8 cellular contexts compared by ENCODE assay signal in genomic region chr2:130823886-130824491, GRCh38. TPM values are rescaled to one million over a fixed set of nuclear protein-coding genes. Genes with fewer than 3 reads are reported as not detected.
DNase-seq lines count a peak whose midpoint lies in the region; ATAC-seq, FAIRE-seq and TF ChIP-seq lines count a peak whose summit lies in the region.

No MANE protein-coding gene starts in this region.

- TF ChIP-seq POLR2A in H1 (IDR thresholded peaks at IDR 0.05; ENCODE audit: control extremely low read depth in 1 of 2, low read depth in 2 of 2, low read length in 2 of 2): no peak

- H3K23me2 ChIP-seq in H1 (ENCODE audit: low read depth, low read length): no peaks in the 10 kb centered on the region; the same call in 1 of the 2 replicates

- peak overlapping the region; percentile 19; the same call in 1 of the 2 replicates for H3K18ac ChIP-seq in H1 (ENCODE audit: extremely low read depth, low read length)

- no peaks in the 10 kb centered on the region for H3K27me3 ChIP-seq in H1 (replicated peaks in 1 of 4; ENCODE audit: control insufficient read depth in 3 of 4, extremely low read depth in 1 of 4, insufficient read depth in 3 of 4, low read length in 3 of 4)
- H3K27me3 ChIP-seq in Caco-2 (replicated peaks; ENCODE audit: control insufficient read depth, insufficient read depth, low read length): no peaks in the 10 kb centered on the region
- no peaks in the 10 kb centered on the region for H3K27me3 ChIP-seq in MG63

- TF ChIP-seq CTCF in GM10248 (IDR thresholded peaks at IDR 0.05; ENCODE audit: control extremely low read depth, extremely low read depth, low read depth, missing control alignments): no peak
- TF ChIP-seq CTCF in H1 (IDR thresholded peaks at IDR 0.05; ENCODE audit: control extremely low read depth in 1 of 3, insufficient read depth in 1 of 3, low read depth in 1 of 3, low read length in 3 of 3): no peak
- TF ChIP-seq CTCF in Caco-2 (IDR thresholded peaks at IDR 0.05; ENCODE audit: insufficient read depth in 1 of 2, low read depth in 1 of 2, low read length in 1 of 2, severe bottlenecking in 1 of 2, unreplicated experiment in 1 of 2): no peak

- no peak overlapping the region for H4K8ac ChIP-seq in H1 (ENCODE audit: extremely low read depth, insufficient read depth, low read length)

- in situ Hi-C loops in KBM-7 (cut with MboI; ENCODE audit: low pct_unique_long_range_greater_than_20kb, low sequenced_read_pairs): no loop called here

- H4K20me1 ChIP-seq in H1 (replicated peaks in 1 of 2; ENCODE audit: control insufficient read depth in 1 of 2, insufficient read depth in 2 of 2, low read length in 2 of 2): no peaks in the 10 kb centered on the region

- no peak overlapping the region for H3K14ac ChIP-seq in H1 (ENCODE audit: insufficient read length)

- WGBS in H1 (ENCODE audit: extremely low coverage in 1 of 2, insufficient coverage in 1 of 2, insufficient read length in 1 of 2, insufficient replicate concordance in 2 of 2, low coverage in 1 of 2, low lambda C conversion rate in 2 of 2, missing lambda C conversion rate in 1 of 2), 2 experiments: 79% methylated on average over 6 of the region's 10 CpGs; no CpG with 5 or more reads in 1 of the 2 experiments

- H3K4me1 Mint-ChIP-seq in Caco-2 (ENCODE audit: low read depth, unreplicated experiment): no peaks in the 10 kb centered on the region

- H2BK120ac ChIP-seq in H1 (replicated peaks; ENCODE audit: low read depth, low read length): no peak overlapping the region

- H3K27ac ChIP-seq in H1 (ENCODE audit: low read depth, low read length): no peak overlapping the region

- H3K79me2 ChIP-seq in H1 (ENCODE audit: control insufficient read depth in 1 of 2, insufficient read depth in 2 of 2, low read length in 2 of 2): no peaks in the 10 kb centered on the region

- H3K56ac ChIP-seq in H1 (replicated peaks; ENCODE audit: insufficient read length, low read depth, low read length): no peak overlapping the region

- no peak overlapping the region for H3K9ac ChIP-seq in H1 (replicated peaks in 1 of 4; ENCODE audit: extremely low read depth in 1 of 4, low read depth in 3 of 4, low read length in 3 of 4)

- no peaks in the 10 kb centered on the region for H3K36me3 ChIP-seq in H1 (ENCODE audit: control insufficient read depth in 2 of 4, insufficient read depth in 4 of 4, low read length in 3 of 4)
- no peaks in the 10 kb centered on the region for H3K36me3 ChIP-seq in Caco-2 (ENCODE audit: control insufficient read depth, insufficient read depth, low read length)
- no peaks in the 10 kb centered on the region for H3K36me3 ChIP-seq in MG63

- BruUV-seq in Caco-2 (replicated peaks; lab: Mats Ljungman, UMichigan): no TSS peak

- H3K4me1 ChIP-seq in H1 (replicated peaks in 1 of 4; ENCODE audit: control insufficient read depth in 3 of 4, insufficient read depth in 4 of 4, low read length in 3 of 4): peaks cover 0 to 33% (median 15%) of the 10 kb centered on the region in 4 experiments; a peak in 6 of 7 replicates
- no peaks in the 10 kb centered on the region for H3K4me1 ChIP-seq in Caco-2

- H3K4ac ChIP-seq in H1 (replicated peaks; ENCODE audit: insufficient read length, low read depth, low read length): no peak overlapping the region

- H2BK15ac ChIP-seq in H1 (ENCODE audit: low read length): peak overlapping the region; percentile 81; the same call in 1 of the 2 replicates

- ATAC-seq in GM21423 (IDR thresholded peaks at IDR 0.05; ENCODE audit: unreplicated experiment) (peak; percentile 39), HG03565 (IDR thresholded peaks at IDR 0.05; ENCODE audit: unreplicated experiment) (peak; percentile 32)

- no peak for TF ChIP-seq RAD21 in H1 (IDR thresholded peaks at IDR 0.05 in 1 of 2, conservative IDR thresholded peaks at IDR 0.05 in 1 of 2; ENCODE audit: low read depth in 2 of 2, low read length in 2 of 2)

- no peak for TF ChIP-seq EP300 in H1 (IDR thresholded peaks at IDR 0.05; ENCODE audit: borderline replicate concordance in 1 of 2, low read depth in 2 of 2, low read length in 2 of 2)

- H3K9me3 ChIP-seq in H1 (ENCODE audit: insufficient read depth in 2 of 2, low read depth in 1 of 2, low read length in 1 of 2) (no peaks in the 10 kb centered on the region), Caco-2 (no peaks in the 10 kb centered on the region), MG63 (no peaks in the 10 kb centered on the region)

- H3K9me3 Mint-ChIP-seq in Caco-2 (ENCODE audit: unreplicated experiment): no peaks in the 10 kb centered on the region

- POLR2A ChIA-PET in GM10248 (lab: Yijun Ruan, JAX): no interaction called here
- POLR2A ChIA-PET in H1 (lab: Charles Lee; ENCODE audit: partially characterized antibody): interaction anchor here (0.8 kb wide), 1 partner anchor 235 kb away, joined by 3 read pairs; no protein-coding TSS in a partner anchor
- POLR2A ChIA-PET in Caco-2 (lab: Charles Lee): no interaction called here

- no peak overlapping the region for H3K27ac Mint-ChIP-seq in Caco-2 (ENCODE audit: unreplicated experiment)

- no peak overlapping the region for H2AK5ac ChIP-seq in H1 (ENCODE audit: low read depth, low read length)

- H2BK5ac ChIP-seq in H1 (ENCODE audit: low read depth, low read length): no peak overlapping the region

- H4K91ac ChIP-seq in H1 (replicated peaks; ENCODE audit: insufficient read length, low read length): peak overlapping the region; percentile 54

- H2BK12ac ChIP-seq in H1 (ENCODE audit: low read depth, low read length): peak overlapping the region; percentile 50; the same call in 1 of the 2 replicates

- no peak overlapping the region for H3K4me3 Mint-ChIP-seq in Caco-2 (ENCODE audit: unreplicated experiment)

- no peak for FAIRE-seq in H1 (lab: Jason Lieb, UNC)

- no peak overlapping the region for H2BK20ac ChIP-seq in H1 (ENCODE audit: low read length)

- no peaks in the 10 kb centered on the region for H3K79me1 ChIP-seq in H1 (ENCODE audit: low read depth, low read length)

- no peak overlapping the region for H4K5ac ChIP-seq in H1 (ENCODE audit: insufficient read length, low read depth, low read length)

- no peaks in the 10 kb centered on the region for H3K36me3 Mint-ChIP-seq in Caco-2 (ENCODE audit: insufficient read depth, unreplicated experiment)

- H2AFZ ChIP-seq in H1 (ENCODE audit: low read length): no peak overlapping the region

- CTCF ChIA-PET in GM10248 (lab: Yijun Ruan, JAX) (interaction anchor here (1.0 to 5.5 kb wide), 10 partner anchors 8 to 105 kb away, joined by 3 to 45 read pairs (median 4); partner anchors contain the start of gene ARHGEF4), H1 (lab: Charles Lee; ENCODE audit: partially characterized antibody) (interaction anchor here (0.6 to 2.8 kb wide), 10 partner anchors 8 to 1414 kb away, joined by 3 to 17 read pairs (median 3); partner anchors contain the start of gene ARHGEF4), Caco-2 (lab: Charles Lee) (no interaction called here)

- no peak overlapping the region for H3K4me3 ChIP-seq in H1 (ENCODE audit: extremely low read depth in 1 of 4, insufficient read depth in 2 of 4, low read depth in 3 of 4, low read length in 4 of 4)
- no peak overlapping the region for H3K4me3 ChIP-seq in Caco-2 (ENCODE audit: low read depth, low read length)
- H3K4me3 ChIP-seq in MG63: no peak overlapping the region

- DNase-seq in GM10248 (ENCODE audit: extremely low spot score) (peak; percentile 61), H1 (ENCODE audit: low read depth in 1 of 2, low spot score in 2 of 2) (peak in 1 of 2 experiments; percentile 44), Caco-2 (no peak), MG63 (no peak), NCI-H2227 treated with DMSO at 0.1 percent for 48 hours (lab: John Stamatoyannopoulos, UW) (no peak), KBM-7 (no peak)

- no peak overlapping the region for H3K4me2 ChIP-seq in H1 (ENCODE audit: insufficient read depth in 1 of 2, low read depth in 2 of 2, low read length in 2 of 2)

- no peak overlapping the region for H3K23ac ChIP-seq in H1 (ENCODE audit: insufficient read length)

- H3K27me3 Mint-ChIP-seq in Caco-2 (ENCODE audit: insufficient read depth, unreplicated experiment): no peaks in the 10 kb centered on the region

- intact Hi-C loops in Caco-2 (cut with micrococcal nuclease; ENCODE audit: unreplicated experiment): no loop called here

TF ChIP-seq in H1, 55 proteins besides CTCF, POLR2A, EP300 and RAD21:
- TF ChIP-seq KDM1A (IDR thresholded peaks at IDR 0.05; ENCODE audit: borderline replicate concordance, low read length): peak; percentile 95
- TF ChIP-seq HDAC2 (IDR thresholded peaks at IDR 0.05; ENCODE audit: borderline replicate concordance in 1 of 2, low read depth in 2 of 2, low read length in 2 of 2): peak in 1 of 2 experiments; percentile 47; a peak in 1 of 4 replicates
- no peak for TF ChIP-seq CTBP2 (IDR thresholded peaks at IDR 0.05; ENCODE audit: borderline replicate concordance, insufficient read depth, insufficient read length, low read length)

RNA-seq across cellular contexts. Expression of gene ARHGEF4, which starts 12.7 kb away (rescaled TPM):
- 13.3 and 14.6 TPM in 2 replicates for total RNA-seq in H1 (2021; fragmentation: NEBNext Ultra II Directional; extraction: Animal tissue kit (Norgen Biotek cat#: 25700))
- 10.6 and 14.5 TPM in 2 replicates for polyA plus RNA-seq in H1 (2011; rRNA removed)
- 11.0 TPM for polyA plus RNA-seq in H1 (2011; cell fraction: cytosol; rRNA removed)
- polyA plus RNA-seq in H1 (2011; cell fraction: nucleus; rRNA removed): 54.4 TPM
- 10.6 to 16.4 TPM (median 15.6 TPM) in 4 replicates for polyA plus RNA-seq in H1 (2012, experiment 1 of 2)
- 9.9 TPM for polyA plus RNA-seq in H1 (2012, experiment 2 of 2)
- 12.9 TPM for polyA plus RNA-seq in H1 (2013, experiment 1 of 2)
- polyA plus RNA-seq in H1 (2013, experiment 2 of 2): 10.7 TPM
- polyA minus RNA-seq in H1 (2011; rRNA and poly(A)+ RNA removed): 13.4 and 18.2 TPM in 2 replicates
- polyA minus RNA-seq in H1 (2011; cell fraction: cytosol; rRNA and poly(A)+ RNA removed): 8.7 TPM
- 21.4 TPM for polyA minus RNA-seq in H1 (2011; cell fraction: nucleus; rRNA and poly(A)+ RNA removed)
- total RNA-seq in Caco-2 (2022): 1.8 and 2.8 TPM in 2 replicates
- total RNA-seq in MG63 (2014; rRNA removed; shearing (Covaris generic); ENCODE audit: low replicate concordance): 0.89 and 7.6 TPM in 2 replicates
